In the genomic region with DNA sequence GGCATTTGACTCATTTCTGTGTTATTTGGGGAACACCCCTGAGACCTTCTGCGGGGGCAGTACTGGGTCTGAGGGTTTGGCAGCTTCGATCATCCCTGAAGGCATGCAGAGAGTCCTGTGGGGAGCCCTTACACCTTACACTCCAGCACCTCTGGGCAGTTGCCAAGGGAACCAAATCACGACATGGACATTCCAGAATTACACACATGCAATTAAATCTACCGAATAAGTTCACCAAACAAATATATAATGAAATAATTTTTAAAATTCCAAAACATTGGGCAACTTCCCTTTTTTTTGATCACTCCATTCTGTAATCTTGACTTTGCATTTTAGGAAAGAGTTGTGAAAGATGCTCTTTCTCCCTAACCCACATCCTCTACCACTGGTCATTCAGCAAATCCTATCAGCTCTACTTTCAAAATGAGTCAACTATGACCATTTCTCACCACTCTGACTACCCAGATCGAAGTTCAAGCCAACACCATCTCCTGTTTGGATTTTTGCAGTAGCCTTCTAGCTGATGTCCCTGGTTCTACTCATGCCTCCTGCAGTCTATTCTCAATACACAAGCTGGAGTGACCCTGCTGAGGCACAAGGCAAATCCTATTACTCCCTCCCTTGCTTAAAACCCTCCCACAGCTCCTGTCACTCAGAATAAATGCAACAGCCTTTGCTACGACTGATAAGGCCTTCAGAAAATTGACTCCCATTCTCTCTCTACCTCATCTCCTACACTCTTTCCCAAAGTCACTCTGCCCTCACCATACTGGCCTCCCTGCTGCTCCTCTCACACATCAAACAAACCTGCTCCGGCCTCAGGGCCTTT, we compare ENCODE assay signal across 10 cellular contexts.
DNase-seq lines count a peak whose midpoint lies in the region; ATAC-seq, FAIRE-seq and TF ChIP-seq lines count a peak whose summit lies in the region.
"Had no signal": no experiment of that assay in that cellular context is flagged by ENCODE, and none has a peak within 500 bp of the region (broad histone marks: within the 10 kb centered on the region; RNA-seq: fewer than 3 reads in every experiment).

No MANE protein-coding gene starts in this region.

- DNase-seq in BJ (ENCODE audit: low read depth) (peak; percentile 75), H4 (ENCODE audit: low spot score) (peak; percentile 3), NCI-H226 (peak; percentile 86), fibroblast of pulmonary artery (ENCODE audit: low read depth) (peak; percentile 88), H54 (ENCODE audit: insufficient read length, low spot score) (no peak)
- DNase-seq: central memory CD4-positive, alpha-beta T cell; T-helper 1 cell had no signal

- CTCF ChIA-PET in BJ (lab: Yijun Ruan, JAX): interaction anchor here (0.6 to 1.2 kb wide), 6 partner anchors 10 to 312 kb away, joined by 3 to 5 read pairs (median 3); no protein-coding TSS in a partner anchor

- TF ChIP-seq CTCF in BJ (IDR thresholded peaks at IDR 0.05; ENCODE audit: insufficient read depth, low read depth, low read length) (no peak), fibroblast of pulmonary artery (IDR thresholded peaks at IDR 0.05; ENCODE audit: low read length, missing control alignments) (no peak)

- H3K4me3 ChIP-seq in BJ (ENCODE audit: low read depth, low read length): no peak overlapping the region
- H3K4me3 ChIP-seq in fibroblast of pulmonary artery (replicated peaks; ENCODE audit: low read depth, low read length): no peak overlapping the region

- POLR2A ChIA-PET in BJ (lab: Charles Lee): interaction anchor here (1.1 kb wide), 1 partner anchor 9 kb away, joined by 3 read pairs; no protein-coding TSS in a partner anchor

- FAIRE-seq in H54 (lab: Jason Lieb, UNC): no peak

- ATAC-seq in GM21515 (IDR thresholded peaks at IDR 0.05; ENCODE audit: unreplicated experiment) (no peak), HG03571 (IDR thresholded peaks at IDR 0.05; ENCODE audit: unreplicated experiment) (no peak)
- ATAC-seq in activated CD4-positive, CD25-positive, alpha-beta regulatory T cell treated with anti-CD3 and anti-CD28 coated beads, Interleukin-2, amount 50 U/mL, for 24 hours: no peak

- H3K27me3 ChIP-seq in BJ (ENCODE audit: control insufficient read depth, insufficient read depth, low read length): no peaks in the 10 kb centered on the region

- H3K36me3 ChIP-seq in BJ (ENCODE audit: control insufficient read depth, insufficient read depth, low read length): no peaks in the 10 kb centered on the region

- no peak for TF ChIP-seq POLR2A in H54 (IDR thresholded peaks at IDR 0.05; ENCODE audit: low read depth, low read length)
